ENCODE assay signal across 8 cellular contexts in the genomic region with DNA sequence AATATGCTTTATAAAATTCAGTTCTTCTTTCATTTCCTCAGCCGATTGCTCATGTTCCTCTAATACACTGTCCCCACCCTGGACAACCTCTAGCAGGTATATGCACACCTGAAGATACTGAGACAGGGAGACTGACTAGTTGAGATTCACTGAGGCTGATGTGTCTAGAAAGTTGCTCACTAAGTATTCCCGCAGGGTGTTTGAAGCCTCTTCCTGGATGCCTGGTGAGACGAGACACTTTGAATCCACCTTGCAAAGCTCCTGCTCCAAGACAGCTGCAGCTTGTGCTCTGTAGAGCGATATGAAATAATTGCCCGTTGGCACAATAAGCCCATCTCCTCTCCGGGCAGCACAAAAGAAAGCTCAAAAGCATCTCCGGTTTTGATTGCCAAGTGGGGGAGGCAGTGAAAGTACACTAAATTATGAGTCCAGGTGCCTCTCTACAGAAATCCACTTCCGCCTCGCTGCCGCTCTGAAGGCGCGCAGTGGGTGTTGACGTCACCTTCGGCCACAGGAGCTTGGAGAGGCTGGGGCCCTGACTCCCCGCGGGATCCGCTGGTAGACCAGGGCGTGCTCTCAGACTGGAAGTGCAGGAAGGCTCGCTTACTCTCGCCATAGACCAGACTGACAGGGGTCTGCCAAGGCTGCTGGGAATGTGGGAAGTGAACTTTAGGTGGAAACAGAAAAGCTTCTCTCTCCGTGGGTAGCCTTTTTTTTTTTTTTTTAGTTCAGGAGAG. TPM values are rescaled to one million over a fixed set of nuclear protein-coding genes. Genes with fewer than 3 reads are reported as not detected.
DNase-seq lines count a peak whose midpoint lies in the region; ATAC-seq and TF ChIP-seq lines count a peak whose summit lies in the region.

No MANE protein-coding gene starts in this region.

- H3K27me3 Mint-ChIP-seq in T-helper 17 cell = peaks cover 39% of the 10 kb centered on the region

- no peaks in the 10 kb centered on the region for H3K27me3 ChIP-seq in kidney epithelial cell (ENCODE audit: control insufficient read depth, insufficient read depth, low read length)

- in situ Hi-C loops in astrocyte of the cerebellum (cut with HindIII; ENCODE audit: low sequenced_read_pairs) = no loop called here

- peak overlapping the region; percentile 85 for H3K4me3 Mint-ChIP-seq in T-helper 17 cell

- peak overlapping the region; percentile 75 for H3K27ac Mint-ChIP-seq in T-helper 17 cell

- TF ChIP-seq CTCF in GM10266 (IDR thresholded peaks at IDR 0.05; ENCODE audit: control insufficient read depth, insufficient read depth, low read depth, missing control alignments) (no peak), astrocyte of the cerebellum (IDR thresholded peaks at IDR 0.05; ENCODE audit: low read depth, low read length, missing control alignments) (no peak), kidney epithelial cell (IDR thresholded peaks at IDR 0.05; ENCODE audit: insufficient read depth, low read length, poor library complexity, severe bottlenecking) (no peak)

- peaks cover 14% of the 10 kb centered on the region for H3K4me1 Mint-ChIP-seq in T-helper 17 cell

- no peaks in the 10 kb centered on the region for H3K36me3 ChIP-seq in kidney epithelial cell (ENCODE audit: control insufficient read depth, insufficient read depth, low read length)

- peak; percentile 61 for DNase-seq in GM10266 (ENCODE audit: extremely low spot score)
- DNase-seq in NCI-H1105 (lab: John Stamatoyannopoulos, UW) = peak; percentile 98
- DNase-seq in T-helper 17 cell = peak; percentile 25 to 41 (median 33)
- peak; percentile 57 for DNase-seq in astrocyte of the cerebellum (ENCODE audit: low read depth)
- peak; percentile 49 for DNase-seq in kidney epithelial cell (ENCODE audit: low read depth)
- peak; percentile 57 for DNase-seq in stimulated activated CD4-positive, alpha-beta T cell treated with anti-CD3 and anti-CD28 coated beads, Interleukin-2, amount 100 ng/mL, for 4 hours (ENCODE audit: low read depth)
- DNase-seq in NK-92 (lab: John Stamatoyannopoulos, UW; ENCODE audit: unreplicated experiment) = no peak

- peaks cover 3% of the 10 kb centered on the region for H3K36me3 Mint-ChIP-seq in T-helper 17 cell (ENCODE audit: low read depth)

- ATAC-seq in HG02571 (IDR thresholded peaks at IDR 0.05; ENCODE audit: unreplicated experiment) = peak; percentile 91
- peak; percentile 97 for ATAC-seq in T-helper 17 cell

- H3K4me3 ChIP-seq in astrocyte of the cerebellum (ENCODE audit: low read depth, low read length) (peak overlapping the region; percentile 28), kidney epithelial cell (ENCODE audit: low read depth, low read length) (peak overlapping the region; percentile 19)

- H3K9me3 ChIP-seq in T-helper 17 cell (ENCODE audit: control insufficient read depth, low read length, poor library complexity, severe bottlenecking) = no peaks in the 10 kb centered on the region

RNA-seq across cellular contexts. Expression of a gene that starts 46.3 kb away (rescaled TPM):
- total RNA-seq in T-helper 17 cell = 1 to 10 TPM; 5.3 to 7.6 TPM
- total RNA-seq in kidney epithelial cell = not detected in 2 replicates

RNA-seq across cellular contexts. Expression of a gene that starts 50.0 kb away (rescaled TPM):
- total RNA-seq in T-helper 17 cell (not detected), kidney epithelial cell (not detected in 2 replicates)

RNA-seq across cellular contexts. Expression of a gene that starts 54.8 kb away (rescaled TPM):
- total RNA-seq in T-helper 17 cell = not detected
- total RNA-seq in kidney epithelial cell = 0.33 TPM in 1 of 2 replicates, not detected in the other
